ENCODE assay signal across 1 cellular context in genomic region chr5:139700711-139701693, GRCh38.
TF ChIP-seq lines count a peak whose summit lies in the region.

No MANE protein-coding gene starts in this region.

TF ChIP-seq in HepG2, 621 proteins besides CTCF, POLR2A, EP300 and RAD21 (continued from another document):
- TF ChIP-seq AHR (CRISPR knock-in tag; IDR thresholded peaks at IDR 0.05) (peak; percentile 41; the same call in 1 of the 2 replicates), ZNF430 (CRISPR knock-in tag; IDR thresholded peaks at IDR 0.05) (no peak), ARID2 (CRISPR knock-in tag; IDR thresholded peaks at IDR 0.05; ENCODE audit: borderline replicate concordance) (no peak), ZBTB8A (CRISPR knock-in tag; IDR thresholded peaks at IDR 0.05; ENCODE audit: borderline replicate concordance, low read depth) (no peak), ZNF547 (CRISPR knock-in tag; IDR thresholded peaks at IDR 0.05) (0 out of 2 replicates have a peak, but pooled peaks have one; percentile 46), MAX (IDR thresholded peaks at IDR 0.05) (no peak; the same call in 1 of the 2 replicates), TMF1 (CRISPR knock-in tag; IDR thresholded peaks at IDR 0.05; ENCODE audit: low read depth) (no peak), ZNF562 (CRISPR knock-in tag; IDR thresholded peaks at IDR 0.05; ENCODE audit: borderline replicate concordance) (no peak), USF2 (IDR thresholded peaks at IDR 0.05; ENCODE audit: low read depth, low read length) (no peak), USF2 (CRISPR knock-in tag; IDR thresholded peaks at IDR 0.05; ENCODE audit: borderline replicate concordance) (no peak), ZNF33A (CRISPR knock-in tag; IDR thresholded peaks at IDR 0.05; ENCODE audit: borderline replicate concordance) (no peak), ZNF3 (CRISPR knock-in tag; IDR thresholded peaks at IDR 0.05) (no peak), THAP11 (CRISPR knock-in tag; IDR thresholded peaks at IDR 0.05) (peak; percentile 11; the same call in 1 of the 2 replicates), KDM1A (CRISPR knock-in tag; IDR thresholded peaks at IDR 0.05) (no peak), ZBTB49 (CRISPR knock-in tag; IDR thresholded peaks at IDR 0.05; ENCODE audit: borderline replicate concordance) (no peak), CBX5 (CRISPR knock-in tag; IDR thresholded peaks at IDR 0.05; ENCODE audit: borderline replicate concordance) (no peak)
